Comparison of ENCODE assay signal across 9 cellular contexts in the genomic region with DNA sequence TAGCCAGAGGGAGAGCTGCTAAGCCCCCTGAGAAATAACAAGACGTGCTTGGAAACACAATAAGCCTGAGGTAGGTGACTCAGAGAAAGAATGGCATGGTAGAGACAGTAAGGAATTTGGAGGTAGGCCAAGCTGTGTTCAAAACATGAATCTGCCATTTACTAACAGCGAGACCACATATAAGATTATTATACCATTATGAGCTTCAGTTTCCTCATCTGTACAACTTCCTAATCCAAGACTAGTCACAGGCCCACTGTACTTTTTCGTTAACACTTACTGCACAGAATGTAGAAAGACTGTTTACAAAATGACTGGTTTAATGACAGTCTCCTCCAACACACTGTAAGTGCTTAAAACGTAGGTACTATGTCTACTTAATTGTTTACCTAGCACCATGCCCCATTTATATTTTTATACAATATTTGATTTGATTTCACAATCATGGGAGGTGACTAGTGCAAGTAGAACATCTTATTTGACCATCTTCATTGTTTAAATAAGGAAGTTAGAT. TPM values are rescaled to one million over a fixed set of nuclear protein-coding genes. Genes with fewer than 3 reads are reported as not detected.
DNase-seq lines count a peak whose midpoint lies in the region; ATAC-seq and TF ChIP-seq lines count a peak whose summit lies in the region.
"Had no signal": no experiment of that assay in that cellular context is flagged by ENCODE, and none has a peak within 500 bp of the region (broad histone marks: within the 10 kb centered on the region; RNA-seq: fewer than 3 reads in every experiment).

No MANE protein-coding gene starts in this region.

- peak overlapping the region; percentile 73 for H3K27ac ChIP-seq in left ventricle myocardium inferior (replicated peaks)

- H3K27me3 Mint-ChIP-seq in MCF 10A (ENCODE audit: insufficient read depth, unreplicated experiment) (no peaks in the 10 kb centered on the region), memory B cell (no peaks in the 10 kb centered on the region)

- H3K36me3 ChIP-seq in left ventricle myocardium inferior: peaks cover 11% of the 10 kb centered on the region

- intact Hi-C loops in left ventricle myocardium inferior (cut with micrococcal nuclease) (no loop called here), Right ventricle myocardium superior (cut with DNase I) (no loop called here), MCF 10A (cut with micrococcal nuclease) (loop anchor here (2.0 to 5.0 kb wide), 2 partner anchors 25 to 86 kb away; a partner anchor contains a TSS)

- H3K4me3 ChIP-seq in left ventricle myocardium inferior: no peak overlapping the region
- H3K4me3 ChIP-seq: right lobe of liver had no signal

- H3K9me3 ChIP-seq in left ventricle myocardium inferior (replicated peaks): no peaks in the 10 kb centered on the region
- H3K9me3 ChIP-seq: right lobe of liver had no signal

- H3K36me3 Mint-ChIP-seq in MCF 10A (ENCODE audit: insufficient read depth, unreplicated experiment) (peaks cover 33% of the 10 kb centered on the region), memory B cell (peaks cover 24% of the 10 kb centered on the region)

- no peak for DNase-seq in left ventricle myocardium inferior
- DNase-seq in Right ventricle myocardium superior: no peak
- peak; percentile 92 for DNase-seq in MCF 10A (ENCODE audit: unreplicated experiment)
- no peak for DNase-seq in memory B cell (ENCODE audit: low spot score in 2 of 2)
- no peak for DNase-seq in retina
- DNase-seq in NCI-H2107 treated with DMSO at 0.1 percent for 48 hours (lab: John Stamatoyannopoulos, UW; ENCODE audit: unreplicated experiment): no peak
- DNase-seq: right lobe of liver had no signal

- no peak for TF ChIP-seq CTCF in left ventricle myocardium inferior (IDR thresholded peaks at IDR 0.05; ENCODE audit: borderline replicate concordance)
- TF ChIP-seq CTCF in MCF 10A (IDR thresholded peaks at IDR 0.05; ENCODE audit: unreplicated experiment): no peak

- H3K4me3 Mint-ChIP-seq in MCF 10A (ENCODE audit: unreplicated experiment) (peak overlapping the region; percentile 9), memory B cell (no peak overlapping the region)

- peaks cover 93% of the 10 kb centered on the region for H3K4me1 ChIP-seq in left ventricle myocardium inferior

- H3K27ac Mint-ChIP-seq in MCF 10A (ENCODE audit: low read depth, unreplicated experiment) (peak overlapping the region; percentile 94), memory B cell (peak overlapping the region; percentile 86)

- no peaks in the 10 kb centered on the region for H3K27me3 ChIP-seq in left ventricle myocardium inferior (ENCODE audit: low read depth)
- H3K27me3 ChIP-seq: right lobe of liver had no signal

- ATAC-seq in Right ventricle myocardium superior (ENCODE audit: poor library complexity) (no peak), memory B cell (ENCODE audit: low read depth) (no peak), GM19023 (IDR thresholded peaks at IDR 0.05; ENCODE audit: unreplicated experiment) (no peak), GM19467 (IDR thresholded peaks at IDR 0.05; ENCODE audit: unreplicated experiment) (no peak)

- peaks cover 38% of the 10 kb centered on the region for H3K4me1 Mint-ChIP-seq in MCF 10A (ENCODE audit: insufficient read depth, unreplicated experiment)
- H3K4me1 Mint-ChIP-seq in memory B cell: peaks cover 16% of the 10 kb centered on the region

- no TSS peak for BruUV-seq in MCF 10A (replicated peaks; lab: Mats Ljungman, UMichigan)

- CTCF ChIA-PET in MCF 10A (lab: Yijun Ruan, JAX): interaction anchor here (0.6 to 2.7 kb wide), 6 partner anchors 13 to 401 kb away, joined by 3 to 14 read pairs (median 4); a partner anchor contains a TSS

- POLR2A ChIA-PET in MCF 10A (lab: Yijun Ruan, JAX): interaction anchor here (0.8 to 4.4 kb wide), 11 partner anchors 9 to 97 kb away, joined by 3 to 116 read pairs (median 4); a partner anchor contains a TSS

- H3K9me3 Mint-ChIP-seq in MCF 10A (ENCODE audit: unreplicated experiment) (no peaks in the 10 kb centered on the region), memory B cell (no peaks in the 10 kb centered on the region)

RNA-seq across cellular contexts. Expression of a gene that starts 25.7 kb away (rescaled TPM):
- total RNA-seq in left ventricle myocardium inferior (21.8 TPM), Right ventricle myocardium superior (20.4 TPM), MCF 10A (2022) (21.3 and 27.6 TPM in 2 replicates)
